1 cellular context compared by ENCODE assay signal in genomic region chr6:169454204-169454871, GRCh38.
TF ChIP-seq lines count a peak whose summit lies in the region.

No MANE protein-coding gene starts in this region.

TF ChIP-seq in SK-N-SH, 30 proteins besides CTCF, POLR2A, EP300 and RAD21 (continued from another document):
- TF ChIP-seq, protein P1, sequence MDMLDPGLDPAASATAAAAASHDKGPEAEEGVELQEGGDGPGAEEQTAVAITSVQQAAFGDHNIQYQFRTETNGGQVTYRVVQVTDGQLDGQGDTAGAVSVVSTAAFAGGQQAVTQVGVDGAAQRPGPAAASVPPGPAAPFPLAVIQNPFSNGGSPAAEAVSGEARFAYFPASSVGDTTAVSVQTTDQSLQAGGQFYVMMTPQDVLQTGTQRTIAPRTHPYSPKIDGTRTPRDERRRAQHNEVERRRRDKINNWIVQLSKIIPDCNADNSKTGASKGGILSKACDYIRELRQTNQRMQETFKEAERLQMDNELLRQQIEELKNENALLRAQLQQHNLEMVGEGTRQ (IDR thresholded peaks at IDR 0.05; ENCODE audit: borderline replicate concordance, low read depth, low read length): no peak
- TF ChIP-seq FOXM1 (IDR thresholded peaks at IDR 0.05; ENCODE audit: low read depth) (no peak), YY1 (IDR thresholded peaks at IDR 0.05; ENCODE audit: low read depth) (no peak), TEAD4 (IDR thresholded peaks at IDR 0.05; ENCODE audit: borderline replicate concordance, insufficient read depth) (no peak), TCF12 (IDR thresholded peaks at IDR 0.05) (no peak), GABPA (IDR thresholded peaks at IDR 0.05; ENCODE audit: low read depth) (no peak), MXI1 (IDR thresholded peaks at IDR 0.05; ENCODE audit: low read depth, low read length) (no peak)
